In the genomic region with DNA sequence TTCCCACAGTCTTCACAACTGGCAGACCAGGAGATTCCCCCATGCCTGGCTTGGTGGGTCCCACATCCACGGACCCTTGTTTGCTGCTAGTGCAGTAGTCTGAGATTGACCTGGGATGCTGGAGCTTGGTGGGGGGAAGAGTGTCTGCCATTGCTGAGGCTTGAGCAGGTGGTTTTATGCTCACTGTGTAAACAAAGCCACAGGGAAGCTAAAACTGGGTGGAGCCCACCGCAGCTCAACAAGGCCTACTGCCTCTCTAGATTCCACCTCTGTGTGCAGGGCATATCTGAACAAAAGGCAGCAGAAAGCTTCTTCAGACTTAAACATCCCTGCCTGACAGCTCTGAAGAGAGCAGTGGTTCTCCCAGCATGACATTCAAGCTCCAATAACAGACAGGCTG, we compare ENCODE assay signal across 20 cellular contexts.
"Had no signal": no experiment of that assay in that cellular context is flagged by ENCODE, and none has a peak within 500 bp of the region (broad histone marks: within the 10 kb centered on the region; RNA-seq: fewer than 3 reads in every experiment).

No MANE protein-coding gene starts in this region.

- DNase-seq: activated CD4-positive, alpha-beta T cell treated with anti-CD3 and anti-CD28 coated beads, Interleukin-2, amount 50 U/mL, for 4 hours; activated effector memory CD4-positive, alpha-beta T cell treated with anti-CD3 and anti-CD28 coated beads, Interleukin-2, amount 50 U/mL, for 16 hours; activated naive CD4-positive, alpha-beta T cell treated with anti-CD3 and anti-CD28 coated beads, Interleukin-2, amount 50 U/mL, for 16 hours; activated T-cell treated with anti-CD3 and anti-CD28 coated beads, Interleukin-2, amount 50 U/mL, for 72 hours; aorta; brain microvascular endothelial cell; central memory CD4-positive, alpha-beta T cell; colonic mucosa; hypothalamus; islet precursor cell; left colon; spleen; stimulated activated naive B cell treated with anti-CD40 and anti-IgM and Interleukin-4, amounts not matched to agents 10 μg/mL and 1 μg/mL and 100 μg/mL, for 72 hours; upper lobe of left lung; WERI-Rb-1 had no signal

- H3K4me3 ChIP-seq: colonic mucosa, lung, spleen, thoracic aorta, upper lobe of left lung had no signal

- H3K36me3 ChIP-seq: brain microvascular endothelial cell, colonic mucosa, spleen, thoracic aorta, upper lobe of left lung, WERI-Rb-1 had no signal

- ATAC-seq: activated T-cell treated with anti-CD3 and anti-CD28 coated beads, Interleukin-2, amount 50 U/mL, for 72 hours; left colon; natural killer cell treated with Interleukin-12 subunit alpha and Interleukin-12 subunit beta and Interleukin-15 and Interleukin-18, amount 100 ng/mL, for 72 hours; sciatic nerve; stimulated activated naive B cell treated with anti-CD40 and anti-IgM and Interleukin-4, amounts not matched to agents 10 μg/mL and 1 μg/mL and 100 μg/mL, for 72 hours had no signal

- H3K27me3 ChIP-seq: brain microvascular endothelial cell, colonic mucosa, upper lobe of left lung had no signal

- H3K4me1 ChIP-seq: colonic mucosa, spleen had no signal

- H3K27ac ChIP-seq: brain microvascular endothelial cell, colonic mucosa, spleen, thoracic aorta, upper lobe of left lung, WERI-Rb-1 had no signal

- H3K9me3 ChIP-seq: colonic mucosa had no signal

- FAIRE-seq: frontal cortex had no signal
